ENCODE assay signal across 1 cellular context in genomic region chr10:69104994-69105790, GRCh38.
A peak's percentile ranks its signal among the peaks of the same experiment; 100 is the strongest.
TF ChIP-seq lines count a peak whose summit lies in the region.

No MANE protein-coding gene starts in this region.

TF ChIP-seq in K562, 482 proteins besides CTCF, POLR2A, EP300 and RAD21:
- TF ChIP-seq E2F8 (IDR thresholded peaks at IDR 0.05; ENCODE audit: low read depth, partially characterized antibody) (peak; percentile 18), POLR2H (tag; IDR thresholded peaks at IDR 0.05; ENCODE audit: low read depth) (0 out of 2 replicates have a peak, but pooled peaks have one; percentile 2), POLR2B (IDR thresholded peaks at IDR 0.05; ENCODE audit: low read depth, partially characterized antibody) (peak; percentile 61), WHSC1 (IDR thresholded peaks at IDR 0.05; ENCODE audit: low read length) (no peak), MLX (CRISPR knock-in tag; conservative IDR thresholded peaks at IDR 0.05) (no peak), SUPT5H (IDR thresholded peaks at IDR 0.05) (peak; percentile 52; the same call in 1 of the 2 replicates), NBN (IDR thresholded peaks at IDR 0.05; ENCODE audit: low read depth) (no peak), POLR2AphosphoS5 (IDR thresholded peaks at IDR 0.05; ENCODE audit: control insufficient read depth, insufficient read depth, low read depth, low read length) (0 out of 2 replicates have a peak, but pooled peaks have one; percentile 16), ILF3 (IDR thresholded peaks at IDR 0.05; ENCODE audit: borderline replicate concordance) (0 out of 2 replicates have a peak, but pooled peaks have one; percentile 52), POLR2AphosphoS2 (IDR thresholded peaks at IDR 0.05; ENCODE audit: low read length) (peak; percentile 58; the same call in 1 of the 2 replicates)
- TF ChIP-seq, protein P1, sequence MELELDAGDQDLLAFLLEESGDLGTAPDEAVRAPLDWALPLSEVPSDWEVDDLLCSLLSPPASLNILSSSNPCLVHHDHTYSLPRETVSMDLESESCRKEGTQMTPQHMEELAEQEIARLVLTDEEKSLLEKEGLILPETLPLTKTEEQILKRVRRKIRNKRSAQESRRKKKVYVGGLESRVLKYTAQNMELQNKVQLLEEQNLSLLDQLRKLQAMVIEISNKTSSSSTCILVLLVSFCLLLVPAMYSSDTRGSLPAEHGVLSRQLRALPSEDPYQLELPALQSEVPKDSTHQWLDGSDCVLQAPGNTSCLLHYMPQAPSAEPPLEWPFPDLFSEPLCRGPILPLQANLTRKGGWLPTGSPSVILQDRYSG (tag; conservative IDR thresholded peaks at IDR 0.05; ENCODE audit: low read depth): no peak
